1 cellular context compared by ENCODE assay signal in the genomic region with DNA sequence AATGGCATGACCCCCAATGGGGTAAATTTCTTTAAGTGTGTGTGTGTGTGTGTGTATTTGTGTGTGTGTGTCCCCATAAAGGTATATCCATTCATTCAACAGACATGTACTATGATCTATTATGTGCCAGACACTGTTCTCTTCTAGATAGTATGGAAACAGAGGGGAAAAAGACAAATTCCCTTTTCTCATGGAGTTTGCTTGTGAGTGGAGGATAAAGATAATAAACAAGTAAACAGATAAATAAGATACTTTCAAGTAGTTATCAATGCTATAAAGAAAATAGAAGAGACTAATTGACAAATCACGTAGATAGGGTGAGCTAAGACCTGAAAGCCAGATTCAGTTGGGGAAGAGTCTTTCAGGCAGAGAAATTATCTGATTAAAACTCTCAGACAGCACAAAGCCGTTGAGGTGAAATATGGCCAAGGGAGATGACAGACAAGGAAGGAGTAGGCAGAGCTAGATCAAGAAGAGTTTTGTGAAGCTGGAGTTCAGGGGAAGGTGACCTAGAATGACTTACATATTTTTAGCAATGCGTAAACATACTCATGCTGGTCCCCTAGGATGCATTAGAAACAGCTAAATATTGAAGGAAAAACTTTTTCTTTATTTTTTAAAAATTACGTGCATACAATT.
A peak's percentile ranks its signal among the peaks of the same experiment; 100 is the strongest.
TF ChIP-seq lines count a peak whose summit lies in the region.

No MANE protein-coding gene starts in this region.

TF ChIP-seq in K562, 482 proteins besides CTCF, POLR2A, EP300 and RAD21 (continues in another document):
- TF ChIP-seq NCOA1 (IDR thresholded peaks at IDR 0.05; ENCODE audit: low read depth) (peak; percentile 86), POLR3A (IDR thresholded peaks at IDR 0.05; ENCODE audit: borderline replicate concordance, extremely low read depth, insufficient read depth, insufficient read length) (no peak), SMARCA5 (IDR thresholded peaks at IDR 0.05) (no peak), TAF9B (IDR thresholded peaks at IDR 0.05; ENCODE audit: partially characterized antibody) (peak; percentile 42), FOS (IDR thresholded peaks at IDR 0.05; ENCODE audit: extremely low read depth, insufficient read length) (no peak), HNRNPLL (IDR thresholded peaks at IDR 0.05; ENCODE audit: low read depth, low read length, poor library complexity, severe bottlenecking) (no peak), ZBTB17 (CRISPR knock-in tag; IDR thresholded peaks at IDR 0.05) (no peak), HDAC1 (IDR thresholded peaks at IDR 0.05) (peak in 1 of 2 experiments; percentile 93; a peak in 2 of 4 replicates), ZNF444 (CRISPR knock-in tag; IDR thresholded peaks at IDR 0.05) (no peak), MAFG (tag; conservative IDR thresholded peaks at IDR 0.05) (0 out of 2 replicates have a peak, but pooled peaks have one; percentile 18), GTF2E2 (tag; IDR thresholded peaks at IDR 0.05) (0 out of 2 replicates have a peak, but pooled peaks have one; percentile 47), SNRNP70 (optimal IDR thresholded peaks at IDR 0.05; ENCODE audit: low read depth, low read length) (no peak), NR2C2 (CRISPR knock-in tag; IDR thresholded peaks at IDR 0.05) (no peak), NR2C2 (tag; IDR thresholded peaks at IDR 0.05) (no peak), NBN (IDR thresholded peaks at IDR 0.05; ENCODE audit: low read depth) (peak; percentile 92), E2F3 (CRISPR knock-in tag; IDR thresholded peaks at IDR 0.05) (no peak), EP400 (IDR thresholded peaks at IDR 0.05) (peak; percentile 38; the same call in 1 of the 2 replicates), KDM1A (IDR thresholded peaks at IDR 0.05) (peak; percentile 88 to 90), SIRT6 (IDR thresholded peaks at IDR 0.05; ENCODE audit: low read depth, low read length) (no peak), KLF6 (CRISPR knock-in tag; IDR thresholded peaks at IDR 0.05; ENCODE audit: borderline replicate concordance) (no peak), SMARCA4 (IDR thresholded peaks at IDR 0.05) (peak; percentile 91), NFE2L1 (tag; IDR thresholded peaks at IDR 0.05; ENCODE audit: borderline replicate concordance, low read depth) (no peak), FOSL1 (tag; conservative IDR thresholded peaks at IDR 0.05) (peak; percentile 59; the same call in 1 of the 2 replicates), HOXB6 (CRISPR knock-in tag; IDR thresholded peaks at IDR 0.05; ENCODE audit: borderline replicate concordance) (no peak), MYC (IDR thresholded peaks at IDR 0.05; ENCODE audit: low read depth, low read length) (0 out of 2 replicates have a peak, but pooled peaks have one; percentile 53), MYC (CRISPR knock-in tag; IDR thresholded peaks at IDR 0.05; ENCODE audit: borderline replicate concordance, low read depth) (no peak), HMG20A (CRISPR knock-in tag; conservative IDR thresholded peaks at IDR 0.05) (no peak), ZNF239 (CRISPR knock-in tag; IDR thresholded peaks at IDR 0.05) (no peak), IFI16 (CRISPR knock-in tag; IDR thresholded peaks at IDR 0.05) (no peak), BRF1 (IDR thresholded peaks at IDR 0.05; ENCODE audit: borderline replicate concordance, extremely low read depth, insufficient read length) (no peak), ZNF696 (CRISPR knock-in tag; conservative IDR thresholded peaks at IDR 0.05) (no peak), TOE1 (IDR thresholded peaks at IDR 0.05; ENCODE audit: borderline replicate concordance) (no peak), TOE1 (CRISPR knock-in tag; IDR thresholded peaks at IDR 0.05; ENCODE audit: borderline replicate concordance, low read depth) (no peak), ATF1 (CRISPR knock-in tag; IDR thresholded peaks at IDR 0.05) (no peak), ATF1 (tag; IDR thresholded peaks at IDR 0.05) (peak; percentile 34; the same call in 1 of the 2 replicates), ZNF197 (CRISPR knock-in tag; IDR thresholded peaks at IDR 0.05; ENCODE audit: low read depth) (no peak), CBFA2T3 (IDR thresholded peaks at IDR 0.05) (peak; percentile 84), CBX1 (IDR thresholded peaks at IDR 0.05; ENCODE audit: low read depth) (no peak)
- TF ChIP-seq, protein P1, sequence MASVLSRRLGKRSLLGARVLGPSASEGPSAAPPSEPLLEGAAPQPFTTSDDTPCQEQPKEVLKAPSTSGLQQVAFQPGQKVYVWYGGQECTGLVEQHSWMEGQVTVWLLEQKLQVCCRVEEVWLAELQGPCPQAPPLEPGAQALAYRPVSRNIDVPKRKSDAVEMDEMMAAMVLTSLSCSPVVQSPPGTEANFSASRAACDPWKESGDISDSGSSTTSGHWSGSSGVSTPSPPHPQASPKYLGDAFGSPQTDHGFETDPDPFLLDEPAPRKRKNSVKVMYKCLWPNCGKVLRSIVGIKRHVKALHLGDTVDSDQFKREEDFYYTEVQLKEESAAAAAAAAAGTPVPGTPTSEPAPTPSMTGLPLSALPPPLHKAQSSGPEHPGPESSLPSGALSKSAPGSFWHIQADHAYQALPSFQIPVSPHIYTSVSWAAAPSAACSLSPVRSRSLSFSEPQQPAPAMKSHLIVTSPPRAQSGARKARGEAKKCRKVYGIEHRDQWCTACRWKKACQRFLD (CRISPR knock-in tag; IDR thresholded peaks at IDR 0.05) = 0 out of 2 replicates have a peak, but pooled peaks have one; percentile 51
- TF ChIP-seq, protein P2, sequence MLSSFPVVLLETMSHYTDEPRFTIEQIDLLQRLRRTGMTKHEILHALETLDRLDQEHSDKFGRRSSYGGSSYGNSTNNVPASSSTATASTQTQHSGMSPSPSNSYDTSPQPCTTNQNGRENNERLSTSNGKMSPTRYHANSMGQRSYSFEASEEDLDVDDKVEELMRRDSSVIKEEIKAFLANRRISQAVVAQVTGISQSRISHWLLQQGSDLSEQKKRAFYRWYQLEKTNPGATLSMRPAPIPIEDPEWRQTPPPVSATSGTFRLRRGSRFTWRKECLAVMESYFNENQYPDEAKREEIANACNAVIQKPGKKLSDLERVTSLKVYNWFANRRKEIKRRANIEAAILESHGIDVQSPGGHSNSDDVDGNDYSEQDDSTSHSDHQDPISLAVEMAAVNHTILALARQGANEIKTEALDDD (IDR thresholded peaks at IDR 0.05) = peak; percentile 68; the same call in 1 of the 2 replicates
- TF ChIP-seq, protein P3, sequence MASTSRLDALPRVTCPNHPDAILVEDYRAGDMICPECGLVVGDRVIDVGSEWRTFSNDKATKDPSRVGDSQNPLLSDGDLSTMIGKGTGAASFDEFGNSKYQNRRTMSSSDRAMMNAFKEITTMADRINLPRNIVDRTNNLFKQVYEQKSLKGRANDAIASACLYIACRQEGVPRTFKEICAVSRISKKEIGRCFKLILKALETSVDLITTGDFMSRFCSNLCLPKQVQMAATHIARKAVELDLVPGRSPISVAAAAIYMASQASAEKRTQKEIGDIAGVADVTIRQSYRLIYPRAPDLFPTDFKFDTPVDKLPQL (IDR thresholded peaks at IDR 0.05; ENCODE audit: extremely low read depth, insufficient read length) = no peak
- TF ChIP-seq, protein P4, sequence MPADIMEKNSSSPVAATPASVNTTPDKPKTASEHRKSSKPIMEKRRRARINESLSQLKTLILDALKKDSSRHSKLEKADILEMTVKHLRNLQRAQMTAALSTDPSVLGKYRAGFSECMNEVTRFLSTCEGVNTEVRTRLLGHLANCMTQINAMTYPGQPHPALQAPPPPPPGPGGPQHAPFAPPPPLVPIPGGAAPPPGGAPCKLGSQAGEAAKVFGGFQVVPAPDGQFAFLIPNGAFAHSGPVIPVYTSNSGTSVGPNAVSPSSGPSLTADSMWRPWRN (IDR thresholded peaks at IDR 0.05; ENCODE audit: low read depth) = peak; percentile 18; the same call in 1 of the 2 replicates
- TF ChIP-seq, protein P5, sequence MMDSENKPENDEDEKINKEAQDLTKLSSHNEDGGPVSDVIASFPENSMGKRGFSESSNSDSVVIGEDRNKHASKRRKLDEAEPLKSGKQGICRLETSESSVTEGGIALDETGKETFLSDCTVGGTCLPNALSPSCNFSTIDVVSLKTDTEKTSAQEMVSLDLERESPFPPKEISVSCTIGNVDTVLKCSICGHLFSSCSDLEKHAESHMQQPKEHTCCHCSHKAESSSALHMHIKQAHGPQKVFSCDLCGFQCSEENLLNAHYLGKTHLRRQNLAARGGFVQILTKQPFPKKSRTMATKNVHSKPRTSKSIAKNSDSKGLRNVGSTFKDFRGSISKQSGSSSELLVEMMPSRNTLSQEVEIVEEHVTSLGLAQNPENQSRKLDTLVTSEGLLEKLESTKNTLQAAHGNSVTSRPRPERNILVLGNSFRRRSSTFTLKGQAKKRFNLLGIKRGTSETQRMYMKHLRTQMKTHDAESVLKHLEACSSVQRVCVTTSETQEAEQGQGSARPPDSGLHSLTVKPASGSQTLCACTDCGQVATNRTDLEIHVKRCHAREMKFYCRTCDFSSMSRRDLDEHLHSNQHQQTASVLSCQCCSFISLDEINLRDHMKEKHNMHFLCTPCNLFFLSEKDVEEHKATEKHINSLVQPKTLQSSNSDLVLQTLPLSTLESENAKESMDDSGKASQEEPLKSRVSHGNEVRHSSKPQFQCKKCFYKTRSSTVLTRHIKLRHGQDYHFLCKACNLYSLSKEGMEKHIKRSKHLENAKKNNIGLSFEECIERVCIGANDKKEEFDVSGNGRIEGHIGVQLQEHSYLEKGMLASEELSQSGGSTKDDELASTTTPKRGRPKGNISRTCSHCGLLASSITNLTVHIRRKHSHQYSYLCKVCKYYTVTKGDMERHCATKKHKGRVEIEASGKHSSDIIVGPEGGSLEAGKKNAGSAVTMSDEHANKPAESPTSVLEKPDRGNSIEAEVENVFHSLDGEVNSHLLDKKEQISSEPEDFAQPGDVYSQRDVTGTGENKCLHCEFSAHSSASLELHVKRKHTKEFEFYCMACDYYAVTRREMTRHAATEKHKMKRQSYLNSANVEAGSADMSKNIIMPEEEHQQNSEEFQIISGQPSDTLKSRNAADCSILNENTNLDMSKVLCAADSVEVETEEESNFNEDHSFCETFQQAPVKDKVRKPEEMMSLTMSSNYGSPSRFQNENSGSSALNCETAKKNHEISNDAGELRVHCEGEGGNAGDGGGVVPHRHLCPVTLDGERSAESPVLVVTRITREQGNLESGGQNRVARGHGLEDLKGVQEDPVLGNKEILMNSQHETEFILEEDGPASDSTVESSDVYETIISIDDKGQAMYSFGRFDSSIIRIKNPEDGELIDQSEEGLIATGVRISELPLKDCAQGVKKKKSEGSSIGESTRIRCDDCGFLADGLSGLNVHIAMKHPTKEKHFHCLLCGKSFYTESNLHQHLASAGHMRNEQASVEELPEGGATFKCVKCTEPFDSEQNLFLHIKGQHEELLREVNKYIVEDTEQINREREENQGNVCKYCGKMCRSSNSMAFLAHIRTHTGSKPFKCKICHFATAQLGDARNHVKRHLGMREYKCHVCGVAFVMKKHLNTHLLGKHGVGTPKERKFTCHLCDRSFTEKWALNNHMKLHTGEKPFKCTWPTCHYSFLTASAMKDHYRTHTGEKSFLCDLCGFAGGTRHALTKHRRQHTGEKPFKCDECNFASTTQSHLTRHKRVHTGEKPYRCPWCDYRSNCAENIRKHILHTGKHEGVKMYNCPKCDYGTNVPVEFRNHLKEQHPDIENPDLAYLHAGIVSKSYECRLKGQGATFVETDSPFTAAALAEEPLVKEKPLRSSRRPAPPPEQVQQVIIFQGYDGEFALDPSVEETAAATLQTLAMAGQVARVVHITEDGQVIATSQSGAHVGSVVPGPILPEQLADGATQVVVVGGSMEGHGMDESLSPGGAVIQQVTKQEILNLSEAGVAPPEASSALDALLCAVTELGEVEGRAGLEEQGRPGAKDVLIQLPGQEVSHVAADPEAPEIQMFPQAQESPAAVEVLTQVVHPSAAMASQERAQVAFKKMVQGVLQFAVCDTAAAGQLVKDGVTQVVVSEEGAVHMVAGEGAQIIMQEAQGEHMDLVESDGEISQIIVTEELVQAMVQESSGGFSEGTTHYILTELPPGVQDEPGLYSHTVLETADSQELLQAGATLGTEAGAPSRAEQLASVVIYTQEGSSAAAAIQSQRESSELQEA (IDR thresholded peaks at IDR 0.05; ENCODE audit: low read depth) = no peak
- TF ChIP-seq, protein P6, sequence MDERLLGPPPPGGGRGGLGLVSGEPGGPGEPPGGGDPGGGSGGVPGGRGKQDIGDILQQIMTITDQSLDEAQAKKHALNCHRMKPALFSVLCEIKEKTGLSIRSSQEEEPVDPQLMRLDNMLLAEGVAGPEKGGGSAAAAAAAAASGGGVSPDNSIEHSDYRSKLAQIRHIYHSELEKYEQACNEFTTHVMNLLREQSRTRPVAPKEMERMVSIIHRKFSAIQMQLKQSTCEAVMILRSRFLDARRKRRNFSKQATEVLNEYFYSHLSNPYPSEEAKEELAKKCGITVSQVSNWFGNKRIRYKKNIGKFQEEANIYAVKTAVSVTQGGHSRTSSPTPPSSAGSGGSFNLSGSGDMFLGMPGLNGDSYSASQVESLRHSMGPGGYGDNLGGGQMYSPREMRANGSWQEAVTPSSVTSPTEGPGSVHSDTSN (CRISPR knock-in tag; IDR thresholded peaks at IDR 0.05; ENCODE audit: low read depth) = no peak; the same call in 1 of the 2 replicates
- TF ChIP-seq, protein P6 (tag; conservative IDR thresholded peaks at IDR 0.05; ENCODE audit: low read depth) = peak; percentile 99
- TF ChIP-seq, protein P7, sequence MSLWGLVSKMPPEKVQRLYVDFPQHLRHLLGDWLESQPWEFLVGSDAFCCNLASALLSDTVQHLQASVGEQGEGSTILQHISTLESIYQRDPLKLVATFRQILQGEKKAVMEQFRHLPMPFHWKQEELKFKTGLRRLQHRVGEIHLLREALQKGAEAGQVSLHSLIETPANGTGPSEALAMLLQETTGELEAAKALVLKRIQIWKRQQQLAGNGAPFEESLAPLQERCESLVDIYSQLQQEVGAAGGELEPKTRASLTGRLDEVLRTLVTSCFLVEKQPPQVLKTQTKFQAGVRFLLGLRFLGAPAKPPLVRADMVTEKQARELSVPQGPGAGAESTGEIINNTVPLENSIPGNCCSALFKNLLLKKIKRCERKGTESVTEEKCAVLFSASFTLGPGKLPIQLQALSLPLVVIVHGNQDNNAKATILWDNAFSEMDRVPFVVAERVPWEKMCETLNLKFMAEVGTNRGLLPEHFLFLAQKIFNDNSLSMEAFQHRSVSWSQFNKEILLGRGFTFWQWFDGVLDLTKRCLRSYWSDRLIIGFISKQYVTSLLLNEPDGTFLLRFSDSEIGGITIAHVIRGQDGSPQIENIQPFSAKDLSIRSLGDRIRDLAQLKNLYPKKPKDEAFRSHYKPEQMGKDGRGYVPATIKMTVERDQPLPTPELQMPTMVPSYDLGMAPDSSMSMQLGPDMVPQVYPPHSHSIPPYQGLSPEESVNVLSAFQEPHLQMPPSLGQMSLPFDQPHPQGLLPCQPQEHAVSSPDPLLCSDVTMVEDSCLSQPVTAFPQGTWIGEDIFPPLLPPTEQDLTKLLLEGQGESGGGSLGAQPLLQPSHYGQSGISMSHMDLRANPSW (CRISPR knock-in tag; IDR thresholded peaks at IDR 0.05) = no peak
